In genomic region chr2:235609321-235609720, GRCh38 we compare ENCODE assay signal across 18 cellular contexts.
"Had no signal": no experiment of that assay in that cellular context is flagged by ENCODE, and none has a peak within 500 bp of the region (broad histone marks: within the 10 kb centered on the region; RNA-seq: fewer than 3 reads in every experiment).

No MANE protein-coding gene starts in this region.

- H3K27ac ChIP-seq: pancreas, right lobe of liver, uterus had no signal

- FAIRE-seq: endometrium, frontal cortex, pancreas had no signal

- ATAC-seq: esophagus mucosa; heart left ventricle; mucosa of descending colon; naive thymus-derived CD8-positive, alpha-beta T cell; pancreas; right lobe of liver; stimulated activated effector memory CD8-positive, alpha-beta T cell treated with anti-CD3 and anti-CD28 coated beads, Interleukin-12 subunit alpha, Interleukin-12 subunit beta, amount 100 ng/mL, for 72 hours; stimulated activated naive CD8-positive, alpha-beta T cell treated with anti-CD3 and anti-CD28 coated beads, Interleukin-15, Interleukin-2, amounts not matched to agents 100 U/mL and 50 U/mL, for 24 hours had no signal

- H3K27me3 ChIP-seq: heart left ventricle, pancreas, right lobe of liver, uterus had no signal

- H3K9me3 ChIP-seq: heart left ventricle, mucosa of descending colon, pancreas, prostate gland, right lobe of liver, uterus had no signal

- H3K36me3 ChIP-seq: heart left ventricle, pancreas, prostate gland, right lobe of liver, uterus had no signal

- H3K4me3 ChIP-seq: coronary artery, heart left ventricle, mucosa of descending colon, pancreas, prostate gland, right lobe of liver, uterus had no signal

- DNase-seq: effector memory CD4-positive, alpha-beta T cell; heart left ventricle; hippocampal formation; mucosa of descending colon; naive thymus-derived CD8-positive, alpha-beta T cell; occipital lobe; pancreas; right lobe of liver; stimulated activated CD4-positive, alpha-beta T cell treated with anti-CD3 and anti-CD28 coated beads, Interleukin-4, amount 100 ng/mL, for 1 hour; stimulated activated CD8-positive, alpha-beta memory T cell treated with anti-CD3 and anti-CD28 coated beads, Interleukin-4, amount 100 ng/mL, for 48 hours; stimulated activated naive CD8-positive, alpha-beta T cell treated with anti-CD3 and anti-CD28 coated beads, Interleukin-15, Interleukin-2, amounts not matched to agents 100 U/mL and 50 U/mL, for 24 hours; uterus had no signal
